26 cellular contexts compared by ENCODE assay signal in the genomic region with DNA sequence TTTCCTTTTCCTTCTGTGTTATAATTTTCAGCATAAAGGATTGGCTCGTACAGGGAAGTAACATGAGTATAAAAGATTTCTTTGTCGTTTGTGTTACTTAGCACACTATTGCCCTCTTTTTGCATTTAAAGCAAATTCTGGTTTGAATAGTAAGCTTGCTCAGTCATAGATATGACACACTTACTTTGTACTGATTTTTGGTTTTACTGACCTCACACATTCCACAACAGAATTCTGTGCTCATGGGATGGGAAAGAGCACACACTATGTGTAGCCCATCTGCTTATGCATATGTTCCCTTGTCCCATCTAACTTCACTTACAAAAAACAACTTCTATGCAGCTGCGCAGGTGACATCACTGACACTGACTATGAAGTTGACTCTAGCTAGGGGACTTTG.
DNase-seq lines count a peak whose midpoint lies in the region; ATAC-seq and TF ChIP-seq lines count a peak whose summit lies in the region.
"Had no signal": no experiment of that assay in that cellular context is flagged by ENCODE, and none has a peak within 500 bp of the region (broad histone marks: within the 10 kb centered on the region; RNA-seq: fewer than 3 reads in every experiment).

No MANE protein-coding gene starts in this region.

- H3K27ac ChIP-seq in right atrium auricular region: no peak overlapping the region
- H3K27ac ChIP-seq: dorsolateral prefrontal cortex, left ventricle myocardium inferior, thoracic aorta, vagina had no signal

- H3K36me3 ChIP-seq in skeletal muscle satellite cell (ENCODE audit: insufficient read depth, low read length) (no peaks in the 10 kb centered on the region), right atrium auricular region (no peaks in the 10 kb centered on the region)
- H3K36me3 ChIP-seq: left ventricle myocardium inferior, thoracic aorta, vagina had no signal

- no peak for ATAC-seq in GM21447 (IDR thresholded peaks at IDR 0.05; ENCODE audit: unreplicated experiment)
- ATAC-seq: activated T-cell treated with anti-CD3 and anti-CD28 coated beads, Interleukin-2, amount 50 U/mL, for 72 hours had no signal

- H3K4me3 ChIP-seq in skeletal muscle satellite cell (ENCODE audit: low read length) (no peak overlapping the region), right atrium auricular region (no peak overlapping the region)
- H3K4me3 ChIP-seq: dorsolateral prefrontal cortex, left ventricle myocardium inferior, thoracic aorta, vagina had no signal

- H3K27me3 ChIP-seq in skeletal muscle satellite cell (ENCODE audit: control insufficient read depth, insufficient read depth, low read length) (no peaks in the 10 kb centered on the region), right atrium auricular region (no peaks in the 10 kb centered on the region)
- H3K27me3 ChIP-seq: dorsolateral prefrontal cortex, vagina had no signal

- no peak overlapping the region for H3K4me2 ChIP-seq in skeletal muscle satellite cell (ENCODE audit: low read length)

- DNase-seq in EL: peak; percentile 45
- DNase-seq in RKO (ENCODE audit: low spot score): peak; percentile 62
- DNase-seq in fibroblast of gingiva (ENCODE audit: low read depth): peak; percentile 21
- no peak for DNase-seq in GM19240 (ENCODE audit: insufficient read length, low spot score)
- DNase-seq in right atrium auricular region (ENCODE audit: low spot score): no peak
- DNase-seq: activated CD4-positive, alpha-beta T cell treated with anti-CD3 and anti-CD28 coated beads, Interleukin-2, amount 10 ng/mL, durations not matched to agents 7 days and 5 days; activated naive CD4-positive, alpha-beta T cell treated with Interleukin-2 at 50 U/mL for 16 hours; activated T-cell treated with anti-CD3 and anti-CD28 coated beads, Interleukin-2, amount 50 U/mL, for 72 hours; aorta; CD8-positive, alpha-beta memory T cell; DMS53; dorsolateral prefrontal cortex; hippocampal formation; immature natural killer cell; left ventricle myocardium inferior; naive B cell; NCI-H187; NCI-H748 treated with DMSO at 0.1 percent for 48 hours; occipital lobe; stimulated activated CD4-positive, alpha-beta T cell treated with anti-CD3 and anti-CD28 coated beads, Interleukin-4, amount 100 ng/mL, for 4 hours; stimulated activated naive CD4-positive, alpha-beta T cell; T1000 had no signal

- H3K9ac ChIP-seq in skeletal muscle satellite cell (ENCODE audit: low read depth, low read length): peak overlapping the region; percentile 83

- no peak for TF ChIP-seq CTCF in right atrium auricular region (IDR thresholded peaks at IDR 0.05)

- H3K4me1 ChIP-seq in skeletal muscle satellite cell (ENCODE audit: control insufficient read depth, insufficient read depth, low read length) (peaks cover 53% of the 10 kb centered on the region), right atrium auricular region (no peaks in the 10 kb centered on the region)
- H3K4me1 ChIP-seq: left ventricle myocardium inferior had no signal

- H3K9me3 ChIP-seq in skeletal muscle satellite cell (replicated peaks; ENCODE audit: low read length): no peaks in the 10 kb centered on the region
- H3K9me3 ChIP-seq in right atrium auricular region: no peaks in the 10 kb centered on the region
- H3K9me3 ChIP-seq: thoracic aorta, vagina had no signal

Comparison
In these comparisons a context has a peak if more than half of its experiments do, and no peak if none do; other contexts are left out.
1. DNase-seq: peak in EL (single experiment), RKO (single experiment) and fibroblast of gingiva (single experiment); none in GM19240 (single experiment) and right atrium auricular region (single experiment).